ENCODE assay signal across 17 cellular contexts in the genomic region with DNA sequence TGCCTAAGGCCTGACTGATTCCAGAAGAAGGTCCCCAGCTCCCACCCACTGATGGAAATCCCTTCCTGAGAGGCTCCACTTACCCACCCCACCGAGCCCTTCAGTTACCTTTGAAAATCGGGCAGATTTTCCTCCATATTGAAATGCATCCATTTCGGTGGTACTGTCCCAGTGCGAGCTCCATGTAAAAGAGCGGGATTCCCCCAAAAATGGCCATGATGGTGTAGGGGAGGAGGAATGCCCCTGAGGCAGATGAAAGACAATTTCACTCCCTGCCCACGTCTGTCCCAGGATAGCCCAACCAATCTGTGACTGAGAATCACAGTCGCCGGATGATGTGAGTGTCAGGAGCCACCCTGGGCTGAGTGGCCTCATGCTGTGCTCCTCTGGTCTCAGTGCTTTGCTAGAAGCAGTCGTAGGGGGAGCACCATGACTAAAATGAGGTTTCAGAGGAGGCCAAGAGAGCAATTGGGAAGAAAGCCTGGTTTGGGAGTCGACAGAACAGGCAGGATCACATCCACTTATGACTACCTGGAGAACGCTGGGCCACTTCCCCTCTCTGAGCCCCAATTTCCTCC. TPM values are rescaled to one million over a fixed set of nuclear protein-coding genes. Genes with fewer than 3 reads are reported as not detected.
"Had no signal": no experiment of that assay in that cellular context is flagged by ENCODE, and none has a peak within 500 bp of the region (broad histone marks: within the 10 kb centered on the region; RNA-seq: fewer than 3 reads in every experiment).

No MANE protein-coding gene starts in this region.

- H3K4me3 Mint-ChIP-seq: activated CD4-positive, alpha-beta memory T cell treated with anti-CD3 and anti-CD28 coated beads for 36 hours; activated naive CD8-positive, alpha-beta T cell treated with anti-CD3 and anti-CD28 coated beads, Interleukin-2, amount 10 ng/mL, durations not matched to agents 7 days and 5 days; activated T-cell treated with anti-CD3 and anti-CD28 coated beads, Interleukin-2, amount 50 U/mL, for 4 hours; naive thymus-derived CD4-positive, alpha-beta T cell; stimulated activated naive B cell treated with anti-CD40 and anti-IgM and Interleukin-4, amounts not matched to agents 10 μg/mL and 1 μg/mL and 100 μg/mL, for 72 hours; type B pancreatic cell had no signal

- H3K27me3 Mint-ChIP-seq: activated CD4-positive, alpha-beta memory T cell treated with anti-CD3 and anti-CD28 coated beads for 36 hours; naive thymus-derived CD4-positive, alpha-beta T cell; type B pancreatic cell had no signal

- DNase-seq: activated CD4-positive, alpha-beta memory T cell treated with anti-CD3 and anti-CD28 coated beads for 36 hours; activated gamma-delta T cell; activated naive CD8-positive, alpha-beta T cell treated with anti-CD3 and anti-CD28 coated beads, Interleukin-2, amount 10 ng/mL, durations not matched to agents 7 days and 5 days; activated T-cell treated with anti-CD3 and anti-CD28 coated beads, Interleukin-2, amount 50 U/mL, for 4 hours; dorsolateral prefrontal cortex; hypothalamus; naive thymus-derived CD4-positive, alpha-beta T cell; nucleus accumbens; right cardiac atrium; stimulated activated naive B cell treated with anti-CD40 and anti-IgM and Interleukin-4, amounts not matched to agents 10 μg/mL and 1 μg/mL and 100 μg/mL, for 72 hours; substantia nigra; T1000 had no signal

- H3K36me3 Mint-ChIP-seq: activated CD4-positive, alpha-beta memory T cell treated with anti-CD3 and anti-CD28 coated beads for 36 hours; activated naive CD8-positive, alpha-beta T cell treated with anti-CD3 and anti-CD28 coated beads, Interleukin-2, amount 10 ng/mL, durations not matched to agents 7 days and 5 days; naive thymus-derived CD4-positive, alpha-beta T cell; type B pancreatic cell had no signal

- H3K9me3 Mint-ChIP-seq: activated CD4-positive, alpha-beta memory T cell treated with anti-CD3 and anti-CD28 coated beads for 36 hours; activated naive CD8-positive, alpha-beta T cell treated with anti-CD3 and anti-CD28 coated beads, Interleukin-2, amount 10 ng/mL, durations not matched to agents 7 days and 5 days; activated T-cell treated with anti-CD3 and anti-CD28 coated beads, Interleukin-2, amount 50 U/mL, for 4 hours; type B pancreatic cell had no signal

- H3K27ac Mint-ChIP-seq: activated CD4-positive, alpha-beta memory T cell treated with anti-CD3 and anti-CD28 coated beads for 36 hours; activated naive CD8-positive, alpha-beta T cell treated with anti-CD3 and anti-CD28 coated beads, Interleukin-2, amount 10 ng/mL, durations not matched to agents 7 days and 5 days; naive thymus-derived CD4-positive, alpha-beta T cell; progenitor cell of endocrine pancreas; stimulated activated naive B cell treated with anti-CD40 and anti-IgM and Interleukin-4, amounts not matched to agents 10 μg/mL and 1 μg/mL and 100 μg/mL, for 72 hours; type B pancreatic cell had no signal

- ATAC-seq: activated T-cell treated with anti-CD3 and anti-CD28 coated beads, Interleukin-2, amount 50 U/mL, for 4 hours; esophagus mucosa; naive thymus-derived CD4-positive, alpha-beta T cell; right cardiac atrium had no signal

- H3K4me1 Mint-ChIP-seq: activated naive CD8-positive, alpha-beta T cell treated with anti-CD3 and anti-CD28 coated beads, Interleukin-2, amount 10 ng/mL, durations not matched to agents 7 days and 5 days had no signal

RNA-seq across cellular contexts. Expression of a gene that starts 16.7 kb away (rescaled TPM):
- total RNA-seq: activated CD4-positive, alpha-beta memory T cell treated with anti-CD3 and anti-CD28 coated beads for 36 hours; activated naive CD8-positive, alpha-beta T cell treated with anti-CD3 and anti-CD28 coated beads, Interleukin-2, amount 10 ng/mL, durations not matched to agents 7 days and 5 days; activated T-cell treated with anti-CD3 and anti-CD28 coated beads, Interleukin-2, amount 50 U/mL, for 4 hours; bronchial epithelial cell; chondrocyte had no signal
